In the genomic region with DNA sequence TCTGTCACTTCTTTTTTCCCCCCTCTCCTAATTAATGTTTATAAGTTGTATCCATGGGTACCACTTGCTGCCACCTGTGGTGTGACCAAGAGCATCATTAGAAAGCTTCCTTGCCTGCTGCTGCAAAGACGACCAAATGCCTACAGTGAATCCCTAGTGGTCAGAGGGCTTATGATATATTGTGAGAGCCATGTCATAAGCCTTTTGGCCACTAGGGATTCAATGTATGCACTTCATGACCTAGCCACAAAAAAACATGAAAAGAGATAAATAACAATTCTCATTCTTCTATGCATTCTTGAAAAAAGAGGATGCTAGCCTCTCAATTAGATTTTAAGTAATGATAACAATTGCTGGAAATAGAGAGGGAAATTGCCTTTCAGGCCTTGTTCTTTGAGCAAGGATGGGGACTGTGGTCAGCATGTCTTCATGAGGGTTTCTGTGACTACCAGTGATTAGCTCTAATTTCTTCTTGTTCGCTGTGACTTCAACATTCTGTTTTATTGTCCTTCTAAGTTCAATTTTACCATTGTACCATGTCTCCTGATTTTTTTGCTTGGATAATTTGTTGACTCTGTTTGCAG, we compare ENCODE assay signal across 10 cellular contexts.
DNase-seq lines count a peak whose midpoint lies in the region; ATAC-seq and TF ChIP-seq lines count a peak whose summit lies in the region.
"Had no signal": no experiment of that assay in that cellular context is flagged by ENCODE, and none has a peak within 500 bp of the region (broad histone marks: within the 10 kb centered on the region; RNA-seq: fewer than 3 reads in every experiment).

No MANE protein-coding gene starts in this region.

- H3K9me3 ChIP-seq in thyroid gland = no peaks in the 10 kb centered on the region
- H3K9me3 ChIP-seq: mucosa of descending colon had no signal

- H3K27ac ChIP-seq in thyroid gland = no peak overlapping the region

- no peaks in the 10 kb centered on the region for H3K4me1 ChIP-seq in thyroid gland

- no peaks in the 10 kb centered on the region for H3K36me3 ChIP-seq in kidney epithelial cell (ENCODE audit: control insufficient read depth, insufficient read depth, low read length)
- no peaks in the 10 kb centered on the region for H3K36me3 ChIP-seq in thyroid gland

- TF ChIP-seq POLR2A in thyroid gland (IDR thresholded peaks at IDR 0.05) = no peak

- H3K4me3 ChIP-seq in GM12865 (ENCODE audit: low read depth, low read length) (no peak overlapping the region), kidney epithelial cell (ENCODE audit: low read depth, low read length) (no peak overlapping the region), thyroid gland (replicated peaks in 1 of 3) (no peak overlapping the region)
- H3K4me3 ChIP-seq: mucosa of descending colon had no signal

- intact Hi-C loops in thyroid gland (cut with DNase I) = no loop called here

- peak; percentile 56 for ATAC-seq in HG02759 (IDR thresholded peaks at IDR 0.05; ENCODE audit: unreplicated experiment)
- ATAC-seq in stimulated activated naive CD8-positive, alpha-beta T cell treated with anti-CD3 and anti-CD28 coated beads, Interleukin-15, Interleukin-2, amounts not matched to agents 100 U/mL and 50 U/mL, for 24 hours = no peak
- ATAC-seq: mucosa of descending colon had no signal

- DNase-seq in GM12865 (ENCODE audit: low read depth) = peak; percentile 26
- peak; percentile 52 for DNase-seq in RKO (ENCODE audit: low spot score)
- DNase-seq in kidney epithelial cell (ENCODE audit: low read depth) = no peak
- DNase-seq in stimulated activated naive CD8-positive, alpha-beta T cell treated with anti-CD3 and anti-CD28 coated beads, Interleukin-15, Interleukin-2, amounts not matched to agents 100 U/mL and 50 U/mL, for 24 hours = no peak
- no peak for DNase-seq in thyroid gland
- no peak for DNase-seq in HPDE6-E6E7 (ENCODE audit: extremely low spot score)
- no peak for DNase-seq in dedifferentiated amniotic fluid mesenchymal stem cell (ENCODE audit: extremely low spot score)
- DNase-seq: mucosa of descending colon, NCI-H1436 had no signal

- 69 to 74% methylated on average over 2 of the region's 2 CpGs for WGBS in thyroid gland, 2 donors

- TF ChIP-seq CTCF in GM12865 (IDR thresholded peaks at IDR 0.05; ENCODE audit: insufficient read depth, low read depth, low read length, missing control alignments) = peak; percentile 21
- TF ChIP-seq CTCF in kidney epithelial cell (IDR thresholded peaks at IDR 0.05; ENCODE audit: insufficient read depth, low read length, poor library complexity, severe bottlenecking) = peak; percentile 39
- TF ChIP-seq CTCF in thyroid gland (IDR thresholded peaks at IDR 0.05) = no peak

- no peaks in the 10 kb centered on the region for H3K27me3 ChIP-seq in kidney epithelial cell (ENCODE audit: control insufficient read depth, insufficient read depth, low read length)
- H3K27me3 ChIP-seq in thyroid gland = no peaks in the 10 kb centered on the region

Comparison
In these comparisons a context has a peak if more than half of its experiments do, and no peak if none do; other contexts are left out.
1. DNase-seq: peak in GM12865 (single experiment) and RKO (single experiment); none in kidney epithelial cell (single experiment), stimulated activated naive CD8-positive, alpha-beta T cell treated with anti-CD3 and anti-CD28 coated beads, Interleukin-15, Interleukin-2, amounts not matched to agents 100 U/mL and 50 U/mL, for 24 hours (single experiment), thyroid gland (0 of 2), HPDE6-E6E7 (single experiment) and dedifferentiated amniotic fluid mesenchymal stem cell (single experiment).
2. CTCF ChIP-seq: peak in GM12865 (single experiment) and kidney epithelial cell (single experiment); none in thyroid gland (0 of 6).